Comparison of ENCODE assay signal across 1 cellular context in the genomic region with DNA sequence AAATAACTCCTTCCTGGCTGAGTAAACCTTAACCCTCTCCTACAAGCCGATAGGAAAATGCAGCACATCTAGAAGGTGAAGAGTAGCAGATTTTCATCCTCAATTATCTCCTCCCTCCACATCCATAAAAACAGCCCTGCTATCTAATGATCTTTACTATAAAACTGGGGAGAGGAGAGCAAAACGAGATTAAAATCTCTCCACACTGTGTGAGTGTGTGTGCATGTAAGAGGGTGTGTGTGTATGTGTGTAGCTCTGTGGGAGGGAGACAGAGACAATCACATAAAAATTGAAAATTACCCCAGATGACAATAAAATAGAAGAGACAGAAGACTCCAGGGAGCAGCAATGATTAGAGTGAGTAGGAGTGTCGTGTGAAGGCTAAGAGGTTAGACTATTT.
TF ChIP-seq lines count a peak whose summit lies in the region.

No MANE protein-coding gene starts in this region.

TF ChIP-seq in HEK293, 187 proteins besides CTCF, POLR2A, EP300 and RAD21 (continued from another document):
- TF ChIP-seq, protein P1, sequence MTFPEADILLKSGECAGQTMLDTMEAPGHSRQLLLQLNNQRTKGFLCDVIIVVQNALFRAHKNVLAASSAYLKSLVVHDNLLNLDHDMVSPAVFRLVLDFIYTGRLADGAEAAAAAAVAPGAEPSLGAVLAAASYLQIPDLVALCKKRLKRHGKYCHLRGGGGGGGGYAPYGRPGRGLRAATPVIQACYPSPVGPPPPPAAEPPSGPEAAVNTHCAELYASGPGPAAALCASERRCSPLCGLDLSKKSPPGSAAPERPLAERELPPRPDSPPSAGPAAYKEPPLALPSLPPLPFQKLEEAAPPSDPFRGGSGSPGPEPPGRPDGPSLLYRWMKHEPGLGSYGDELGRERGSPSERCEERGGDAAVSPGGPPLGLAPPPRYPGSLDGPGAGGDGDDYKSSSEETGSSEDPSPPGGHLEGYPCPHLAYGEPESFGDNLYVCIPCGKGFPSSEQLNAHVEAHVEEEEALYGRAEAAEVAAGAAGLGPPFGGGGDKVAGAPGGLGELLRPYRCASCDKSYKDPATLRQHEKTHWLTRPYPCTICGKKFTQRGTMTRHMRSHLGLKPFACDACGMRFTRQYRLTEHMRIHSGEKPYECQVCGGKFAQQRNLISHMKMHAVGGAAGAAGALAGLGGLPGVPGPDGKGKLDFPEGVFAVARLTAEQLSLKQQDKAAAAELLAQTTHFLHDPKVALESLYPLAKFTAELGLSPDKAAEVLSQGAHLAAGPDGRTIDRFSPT (tag by site-specific recombination; IDR thresholded peaks at IDR 0.05): peak; percentile 66; the same call in 1 of the 2 replicates
- TF ChIP-seq KLF7 (tag by site-specific recombination; IDR thresholded peaks at IDR 0.05; ENCODE audit: borderline replicate concordance): no peak
- TF ChIP-seq, protein P2, sequence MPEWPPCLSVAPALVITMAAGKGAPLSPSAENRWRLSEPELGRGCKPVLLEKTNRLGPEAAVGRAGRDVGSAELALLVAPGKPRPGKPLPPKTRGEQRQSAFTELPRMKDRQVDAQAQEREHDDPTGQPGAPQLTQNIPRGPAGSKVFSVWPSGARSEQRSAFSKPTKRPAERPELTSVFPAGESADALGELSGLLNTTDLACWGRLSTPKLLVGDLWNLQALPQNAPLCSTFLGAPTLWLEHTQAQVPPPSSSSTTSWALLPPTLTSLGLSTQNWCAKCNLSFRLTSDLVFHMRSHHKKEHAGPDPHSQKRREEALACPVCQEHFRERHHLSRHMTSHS (tag by site-specific recombination; IDR thresholded peaks at IDR 0.05): no peak
- no peak for TF ChIP-seq ZNF19 (tag by site-specific recombination; IDR thresholded peaks at IDR 0.05; ENCODE audit: low read depth)
- TF ChIP-seq EGR2 (tag by site-specific recombination; IDR thresholded peaks at IDR 0.05; ENCODE audit: low read depth): 0 out of 2 replicates have a peak, but pooled peaks have one; percentile 17
- TF ChIP-seq ZNF792 (tag by site-specific recombination; IDR thresholded peaks at IDR 0.05): no peak
